ENCODE assay signal across 12 cellular contexts in the genomic region with DNA sequence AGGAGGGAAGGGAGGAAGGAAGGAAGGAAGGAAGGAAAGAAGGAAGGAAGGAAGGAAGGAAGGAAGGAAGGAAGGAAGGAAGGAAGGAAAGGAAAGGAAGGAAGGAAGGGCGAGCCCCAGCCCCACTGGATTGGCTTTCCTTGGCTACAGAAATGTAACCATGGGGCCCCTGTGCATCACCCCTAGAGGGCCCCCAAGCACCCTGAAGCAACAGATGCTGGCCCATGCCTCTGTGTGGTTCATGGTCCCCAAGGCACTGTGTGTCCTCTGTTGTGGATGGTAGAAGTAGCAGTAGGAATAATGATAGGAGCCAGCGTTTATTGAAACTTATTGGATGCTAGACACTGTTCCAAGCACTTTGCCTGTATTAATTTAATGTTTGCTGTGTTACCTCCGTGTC.
DNase-seq lines count a peak whose midpoint lies in the region; ATAC-seq, FAIRE-seq and TF ChIP-seq lines count a peak whose summit lies in the region.
"Had no signal": no experiment of that assay in that cellular context is flagged by ENCODE, and none has a peak within 500 bp of the region (broad histone marks: within the 10 kb centered on the region; RNA-seq: fewer than 3 reads in every experiment).

No MANE protein-coding gene starts in this region.

- no peak overlapping the region for H3K27ac ChIP-seq in HL-60 (replicated peaks)
- no peak overlapping the region for H3K27ac ChIP-seq in naive thymus-derived CD4-positive, alpha-beta T cell (ENCODE audit: low read depth, low read length)
- no peak overlapping the region for H3K27ac ChIP-seq in kidney (ENCODE audit: low read depth in 2 of 2, low read length in 2 of 2)
- H3K27ac ChIP-seq: adrenal gland, spleen had no signal

- no peaks in the 10 kb centered on the region for H3K9me3 ChIP-seq in naive thymus-derived CD4-positive, alpha-beta T cell (ENCODE audit: control insufficient read depth in 2 of 3, low read length in 3 of 3)
- peaks cover 0 to 2% of the 10 kb centered on the region in 2 donors for H3K9me3 ChIP-seq in kidney (ENCODE audit: control insufficient read depth in 1 of 2, low read length in 2 of 2)
- H3K9me3 ChIP-seq: adrenal gland, HAP-1 had no signal

- CTCF ChIA-PET in activated CD4-positive, alpha-beta memory T cell treated with anti-CD3 and anti-CD28 coated beads for 36 hours (lab: Charles Lee) = no interaction called here
- CTCF ChIA-PET in naive thymus-derived CD4-positive, alpha-beta T cell (lab: Charles Lee) = no interaction called here

- H3K36me3 ChIP-seq in naive thymus-derived CD4-positive, alpha-beta T cell (ENCODE audit: control insufficient read depth in 2 of 3, insufficient read depth in 3 of 3, low read length in 3 of 3) = no peaks in the 10 kb centered on the region
- no peaks in the 10 kb centered on the region for H3K36me3 ChIP-seq in kidney (ENCODE audit: control insufficient read depth in 1 of 2, insufficient read depth in 2 of 2, low read length in 2 of 2)
- H3K36me3 ChIP-seq: adrenal gland, HAP-1 had no signal

- no peak for ATAC-seq in naive thymus-derived CD4-positive, alpha-beta T cell
- ATAC-seq in effector memory CD8-positive, alpha-beta T cell (replicated peaks) = no peak
- ATAC-seq: mucosa of descending colon had no signal

- DNase-seq in GM12864 (ENCODE audit: low read depth) = no peak
- peak in 1 of 2 experiments; percentile 25 for DNase-seq in HL-60 (ENCODE audit: low read depth in 1 of 2, low spot score in 1 of 2)
- peak; percentile 14 for DNase-seq in activated CD4-positive, alpha-beta memory T cell treated with anti-CD3 and anti-CD28 coated beads for 36 hours
- peak; percentile 5 for DNase-seq in midbrain (lab: John Stamatoyannopoulos, UW)
- DNase-seq in naive thymus-derived CD4-positive, alpha-beta T cell = no peak
- DNase-seq in kidney = no peak
- no peak for DNase-seq in effector memory CD8-positive, alpha-beta T cell
- DNase-seq: mucosa of descending colon, NCI-H345, spleen had no signal

- POLR2A ChIA-PET in activated CD4-positive, alpha-beta memory T cell treated with anti-CD3 and anti-CD28 coated beads for 36 hours (lab: Charles Lee) = no interaction called here
- POLR2A ChIA-PET in naive thymus-derived CD4-positive, alpha-beta T cell (lab: Charles Lee) = no interaction called here

- no peaks in the 10 kb centered on the region for H3K4me1 ChIP-seq in naive thymus-derived CD4-positive, alpha-beta T cell (ENCODE audit: control insufficient read depth in 2 of 2, insufficient read depth in 2 of 2, low read length in 2 of 2)
- H3K4me1 ChIP-seq in kidney (ENCODE audit: control insufficient read depth in 1 of 2, insufficient read depth in 1 of 2, low read depth in 1 of 2, low read length in 2 of 2) = no peaks in the 10 kb centered on the region
- H3K4me1 ChIP-seq: adrenal gland, HAP-1, spleen had no signal

- H3K36me3 Mint-ChIP-seq in activated CD4-positive, alpha-beta memory T cell treated with anti-CD3 and anti-CD28 coated beads for 36 hours = no peaks in the 10 kb centered on the region
- no peaks in the 10 kb centered on the region for H3K36me3 Mint-ChIP-seq in naive thymus-derived CD4-positive, alpha-beta T cell
- no peaks in the 10 kb centered on the region for H3K36me3 Mint-ChIP-seq in effector memory CD8-positive, alpha-beta T cell (ENCODE audit: insufficient read depth)

- no peak for FAIRE-seq in kidney (lab: Jason Lieb, UNC)

- TF ChIP-seq CTCF in GM12864 (IDR thresholded peaks at IDR 0.05; ENCODE audit: low read depth, low read length, missing control alignments) (peak; percentile 57), HL-60 (IDR thresholded peaks at IDR 0.05; ENCODE audit: insufficient read depth, low read length) (peak; percentile 18), kidney (IDR thresholded peaks at IDR 0.05; ENCODE audit: borderline replicate concordance, extremely low read depth, insufficient read depth) (no peak)

- no peak overlapping the region for H3K4me3 Mint-ChIP-seq in activated CD4-positive, alpha-beta memory T cell treated with anti-CD3 and anti-CD28 coated beads for 36 hours
- no peak overlapping the region for H3K4me3 Mint-ChIP-seq in naive thymus-derived CD4-positive, alpha-beta T cell
- no peak overlapping the region for H3K4me3 Mint-ChIP-seq in effector memory CD8-positive, alpha-beta T cell

- no peaks in the 10 kb centered on the region for H3K27me3 ChIP-seq in HL-60 (ENCODE audit: insufficient read depth, poor library complexity, severe bottlenecking)
- no peaks in the 10 kb centered on the region for H3K27me3 ChIP-seq in naive thymus-derived CD4-positive, alpha-beta T cell (ENCODE audit: control insufficient read depth in 2 of 2, insufficient read depth in 2 of 2, low read length in 2 of 2)
- H3K27me3 ChIP-seq: adrenal gland had no signal

- H3K9ac ChIP-seq in kidney (ENCODE audit: low read length in 2 of 2) = no peak overlapping the region

- no peak overlapping the region for H3K27ac Mint-ChIP-seq in activated CD4-positive, alpha-beta memory T cell treated with anti-CD3 and anti-CD28 coated beads for 36 hours
- H3K27ac Mint-ChIP-seq in naive thymus-derived CD4-positive, alpha-beta T cell = no peak overlapping the region
- H3K27ac Mint-ChIP-seq in effector memory CD8-positive, alpha-beta T cell = no peak overlapping the region

- H3K27me3 Mint-ChIP-seq in activated CD4-positive, alpha-beta memory T cell treated with anti-CD3 and anti-CD28 coated beads for 36 hours = peaks cover 2% of the 10 kb centered on the region
- peaks cover 0 to 8% (median 0%) of the 10 kb centered on the region in 5 donors for H3K27me3 Mint-ChIP-seq in naive thymus-derived CD4-positive, alpha-beta T cell
- peaks cover 17 to 30% of the 10 kb centered on the region in 2 donors for H3K27me3 Mint-ChIP-seq in effector memory CD8-positive, alpha-beta T cell

- H3K4me3 ChIP-seq in GM12864 (ENCODE audit: low read depth, low read length) (no peak overlapping the region), HL-60 (replicated peaks; ENCODE audit: insufficient read depth, low read length) (no peak overlapping the region), kidney (ENCODE audit: low read length in 2 of 2) (no peak overlapping the region)
- H3K4me3 ChIP-seq in naive thymus-derived CD4-positive, alpha-beta T cell (ENCODE audit: low read length) = no peak overlapping the region
- H3K4me3 ChIP-seq: adrenal gland, HAP-1, mucosa of descending colon, spleen had no signal

- no peaks in the 10 kb centered on the region for H3K9me3 Mint-ChIP-seq in activated CD4-positive, alpha-beta memory T cell treated with anti-CD3 and anti-CD28 coated beads for 36 hours
- H3K9me3 Mint-ChIP-seq in naive thymus-derived CD4-positive, alpha-beta T cell = peaks cover 0 to 2% (median 0%) of the 10 kb centered on the region in 11 donors
- no peaks in the 10 kb centered on the region for H3K9me3 Mint-ChIP-seq in effector memory CD8-positive, alpha-beta T cell

- intact Hi-C loops in activated CD4-positive, alpha-beta memory T cell treated with anti-CD3 and anti-CD28 coated beads for 36 hours (cut with micrococcal nuclease) = no loop called here
- intact Hi-C loops in naive thymus-derived CD4-positive, alpha-beta T cell (cut with micrococcal nuclease) = no loop called here
- intact Hi-C loops in kidney (cut with DNase I) = no loop called here

- H3K4me1 Mint-ChIP-seq in activated CD4-positive, alpha-beta memory T cell treated with anti-CD3 and anti-CD28 coated beads for 36 hours (ENCODE audit: low read depth) = no peaks in the 10 kb centered on the region
- no peaks in the 10 kb centered on the region for H3K4me1 Mint-ChIP-seq in naive thymus-derived CD4-positive, alpha-beta T cell
- no peaks in the 10 kb centered on the region for H3K4me1 Mint-ChIP-seq in effector memory CD8-positive, alpha-beta T cell (ENCODE audit: low read depth in 2 of 2)

Comparison
In these comparisons a context has a peak if more than half of its experiments do, and no peak if none do; other contexts are left out.
1. DNase-seq: peak in activated CD4-positive, alpha-beta memory T cell treated with anti-CD3 and anti-CD28 coated beads for 36 hours (single experiment) and midbrain (single experiment); none in GM12864 (single experiment), naive thymus-derived CD4-positive, alpha-beta T cell (0 of 9), kidney (single experiment) and effector memory CD8-positive, alpha-beta T cell (0 of 3).